ENCODE assay signal across 17 cellular contexts in genomic region chr6:142760152-142760551, GRCh38.
DNase-seq lines count a peak whose midpoint lies in the region; ATAC-seq and TF ChIP-seq lines count a peak whose summit lies in the region.
"Had no signal": no experiment of that assay in that cellular context is flagged by ENCODE, and none has a peak within 500 bp of the region (broad histone marks: within the 10 kb centered on the region; RNA-seq: fewer than 3 reads in every experiment).

No MANE protein-coding gene starts in this region.

- H3K36me3 ChIP-seq in CD8-positive, alpha-beta memory T cell (ENCODE audit: insufficient read depth, low read length) = peaks cover 46% of the 10 kb centered on the region
- H3K36me3 ChIP-seq in SJCRH30 (peaks cover 3% of the 10 kb centered on the region), gastrocnemius medialis (peaks cover 3 to 40% of the 10 kb centered on the region in 2 donors), lower lobe of right lung (peaks cover 38% of the 10 kb centered on the region)
- H3K36me3 ChIP-seq: BE2C had no signal

- TF ChIP-seq POLR2A in gastrocnemius medialis (IDR thresholded peaks at IDR 0.05) = no peak

- peak overlapping the region in 1 of 7 donors; percentile 18 for H3K4me3 Mint-ChIP-seq in CD8-positive, alpha-beta memory T cell
- H3K4me3 Mint-ChIP-seq: activated T-helper 1 cell treated with anti-CD3 and anti-CD28 coated beads, Interleukin-12 subunit alpha, Interleukin-12 subunit beta, Interleukin-2, Interleukin-4 antibody, amounts not matched to agents 30 ng/mL and 10 ng/mL and 1 ng/mL, durations not matched to agents 14 hours and 24 hours and 36 hours; naive thymus-derived CD8-positive, alpha-beta T cell had no signal

- intact Hi-C loops in gastrocnemius medialis (cut with DNase I; ENCODE audit: low total_unique reads) = no loop called here
- intact Hi-C loops in lower lobe of right lung (cut with DNase I) = no loop called here

- H3K9me3 Mint-ChIP-seq in CD8-positive, alpha-beta memory T cell = no peaks in the 10 kb centered on the region
- H3K9me3 Mint-ChIP-seq: activated T-helper 1 cell treated with anti-CD3 and anti-CD28 coated beads, Interleukin-12 subunit alpha, Interleukin-12 subunit beta, Interleukin-2, Interleukin-4 antibody, amounts not matched to agents 30 ng/mL and 10 ng/mL and 1 ng/mL, durations not matched to agents 14 hours and 24 hours and 36 hours; naive thymus-derived CD8-positive, alpha-beta T cell had no signal

- CTCF ChIA-PET in CD8-positive, alpha-beta memory T cell (lab: Charles Lee) = interaction anchor here (1.0 kb wide), 1 partner anchor 13 kb away, joined by 4 read pairs; no protein-coding TSS in a partner anchor

- H3K4me1 ChIP-seq in CD8-positive, alpha-beta memory T cell (ENCODE audit: insufficient read depth, low read length) = peaks cover 3% of the 10 kb centered on the region
- H3K4me1 ChIP-seq in SJCRH30 (peaks cover 3% of the 10 kb centered on the region; the same call in 1 of the 2 replicates), gastrocnemius medialis (peaks cover 0 to 3% of the 10 kb centered on the region in 2 donors), lower lobe of right lung (no peaks in the 10 kb centered on the region)
- H3K4me1 ChIP-seq: BE2C, body of pancreas, prostate gland had no signal

- no peak overlapping the region for H3K4me3 ChIP-seq in CD8-positive, alpha-beta memory T cell (ENCODE audit: low read length)
- H3K4me3 ChIP-seq in SJCRH30 = no peak overlapping the region
- H3K4me3 ChIP-seq in gastrocnemius medialis = no peak overlapping the region
- no peak overlapping the region for H3K4me3 ChIP-seq in lower lobe of right lung
- H3K4me3 ChIP-seq: body of pancreas, prostate gland, SK-N-MC had no signal

- no peak overlapping the region for H3K27ac ChIP-seq in CD8-positive, alpha-beta memory T cell (ENCODE audit: low read depth, low read length)
- H3K27ac ChIP-seq in SJCRH30 (no peak overlapping the region), gastrocnemius medialis (no peak overlapping the region), lower lobe of right lung (no peak overlapping the region)
- H3K27ac ChIP-seq: body of pancreas, prostate gland, SK-N-MC had no signal

- TF ChIP-seq CTCF in gastrocnemius medialis (IDR thresholded peaks at IDR 0.05 in 4 of 5, conservative IDR thresholded peaks at IDR 0.05 in 1 of 5) (no peak), lower lobe of right lung (IDR thresholded peaks at IDR 0.05) (no peak)

- H3K9me3 ChIP-seq in CD8-positive, alpha-beta memory T cell (ENCODE audit: low read length) = no peaks in the 10 kb centered on the region
- H3K9me3 ChIP-seq in SJCRH30 (replicated peaks) (no peaks in the 10 kb centered on the region), gastrocnemius medialis (no peaks in the 10 kb centered on the region), lower lobe of right lung (no peaks in the 10 kb centered on the region)
- H3K9me3 ChIP-seq: BE2C, body of pancreas, prostate gland had no signal

- H3K4me1 Mint-ChIP-seq in CD8-positive, alpha-beta memory T cell = peaks cover 41 to 68% (median 57%) of the 10 kb centered on the region in 3 donors

- in situ Hi-C loops in gastrocnemius medialis (cut with MboI; ENCODE audit: low sequenced_read_pairs in 4 of 4) = no loop called here

- no peaks in the 10 kb centered on the region for H3K27me3 ChIP-seq in CD8-positive, alpha-beta memory T cell (ENCODE audit: insufficient read depth, low read length, poor library complexity, severe bottlenecking)
- no peaks in the 10 kb centered on the region for H3K27me3 ChIP-seq in SJCRH30
- no peaks in the 10 kb centered on the region for H3K27me3 ChIP-seq in gastrocnemius medialis
- no peaks in the 10 kb centered on the region for H3K27me3 ChIP-seq in lower lobe of right lung (ENCODE audit: low read depth)
- H3K27me3 ChIP-seq: BE2C, body of pancreas had no signal

- POLR2A ChIA-PET in CD8-positive, alpha-beta memory T cell (lab: Charles Lee) = no interaction called here

- ATAC-seq in GM18511 (IDR thresholded peaks at IDR 0.05; ENCODE audit: unreplicated experiment) (no peak), gastrocnemius medialis (no peak), lower lobe of right lung (no peak)
- ATAC-seq: body of pancreas; naive thymus-derived CD8-positive, alpha-beta T cell had no signal

- H3K27me3 Mint-ChIP-seq in CD8-positive, alpha-beta memory T cell = peaks cover 0 to 2% of the 10 kb centered on the region in 2 donors
- H3K27me3 Mint-ChIP-seq: naive thymus-derived CD8-positive, alpha-beta T cell had no signal

- peaks cover 14 to 90% (median 49%) of the 10 kb centered on the region in 3 donors for H3K36me3 Mint-ChIP-seq in CD8-positive, alpha-beta memory T cell

- peak; percentile 50 for DNase-seq in A172 (ENCODE audit: low spot score)
- DNase-seq in CD8-positive, alpha-beta memory T cell = no peak
- peak; percentile 48 for DNase-seq in RPMI7951 (ENCODE audit: low read depth)
- DNase-seq in fibroblast of gingiva (ENCODE audit: low read depth) = peak; percentile 46
- no peak for DNase-seq in SJCRH30
- no peak for DNase-seq in gastrocnemius medialis
- no peak for DNase-seq in lower lobe of right lung
- DNase-seq: activated CD4-positive, alpha-beta T cell treated with anti-CD3 and anti-CD28 coated beads, Interleukin-2, amount 50 U/mL, for 4 hours; BE2C; body of pancreas; naive thymus-derived CD8-positive, alpha-beta T cell; NCI-H187 treated with DMSO at 0.1 percent for 48 hours; NCI-H510A had no signal

- peak overlapping the region in 5 of 8 donors; percentile 5 to 93 (median 38) for H3K27ac Mint-ChIP-seq in CD8-positive, alpha-beta memory T cell
- H3K27ac Mint-ChIP-seq: activated T-helper 1 cell treated with anti-CD3 and anti-CD28 coated beads, Interleukin-12 subunit alpha, Interleukin-12 subunit beta, Interleukin-2, Interleukin-4 antibody, amounts not matched to agents 30 ng/mL and 10 ng/mL and 1 ng/mL, durations not matched to agents 14 hours and 24 hours and 36 hours had no signal

Comparison
In these comparisons a context has a peak if more than half of its experiments do, and no peak if none do; other contexts are left out.
1. DNase-seq: peak in A172 (single experiment), RPMI7951 (single experiment) and fibroblast of gingiva (single experiment); none in CD8-positive, alpha-beta memory T cell (0 of 5), SJCRH30 (0 of 2), gastrocnemius medialis (0 of 2) and lower lobe of right lung (single experiment).